ENCODE assay signal across 8 cellular contexts in the genomic region with DNA sequence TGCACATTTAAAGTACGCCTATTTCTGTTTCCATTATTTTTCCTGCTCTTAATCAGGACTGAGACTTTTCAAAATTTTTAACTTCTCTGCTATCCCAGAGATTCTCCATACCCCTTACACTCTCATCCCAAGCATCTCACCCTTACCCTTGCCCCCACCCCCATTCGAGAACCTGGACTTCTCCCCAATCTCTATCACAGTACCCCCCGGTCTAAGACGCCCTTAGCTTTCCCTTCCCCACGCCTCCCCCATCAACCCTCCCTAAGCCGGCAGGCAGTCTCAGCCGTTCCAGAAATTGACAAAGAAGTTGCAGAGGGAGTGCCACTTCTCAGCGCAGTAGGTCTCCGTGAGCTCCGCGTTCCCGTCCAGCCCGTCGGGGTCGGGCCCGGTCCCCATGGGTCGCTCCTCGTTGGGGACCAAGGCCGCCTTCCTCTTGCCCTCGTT. TPM values are rescaled to one million over a fixed set of nuclear protein-coding genes. Genes with fewer than 3 reads are reported as not detected.
DNase-seq lines count a peak whose midpoint lies in the region; ATAC-seq and TF ChIP-seq lines count a peak whose summit lies in the region.

No MANE protein-coding gene starts in this region.

- H3K9me3 Mint-ChIP-seq in dendritic cell treated with granulocyte-macrophage colony-stimulating factor and Interleukin-4, amounts not matched to agents 40 ng/mL and 50 ng/mL, for 4 days: no peaks in the 10 kb centered on the region

- H3K27me3 Mint-ChIP-seq in dendritic cell treated with granulocyte-macrophage colony-stimulating factor and Interleukin-4, amounts not matched to agents 40 ng/mL and 50 ng/mL, for 4 days: peaks cover 2% of the 10 kb centered on the region

- H3K4me3 ChIP-seq in NB4 (ENCODE audit: low read depth, low read length): peak overlapping the region; percentile 70
- peak overlapping the region; percentile 61 for H3K4me3 ChIP-seq in mononuclear cell (ENCODE audit: low read length)

- H3K27ac Mint-ChIP-seq in dendritic cell treated with granulocyte-macrophage colony-stimulating factor and Interleukin-4, amounts not matched to agents 40 ng/mL and 50 ng/mL, for 4 days: peak overlapping the region; percentile 51

- TF ChIP-seq POLR2A in NB4 (IDR thresholded peaks at IDR 0.05; ENCODE audit: extremely low read depth, insufficient read length): no peak

- H3K4me1 ChIP-seq in mononuclear cell (ENCODE audit: insufficient read depth, low read length): peaks cover 23% of the 10 kb centered on the region

- ATAC-seq in HG02759 (IDR thresholded peaks at IDR 0.05; ENCODE audit: unreplicated experiment): no peak

- H3K9me3 ChIP-seq in mononuclear cell (ENCODE audit: low read depth, low read length): no peaks in the 10 kb centered on the region

- H3K4me3 Mint-ChIP-seq in dendritic cell treated with granulocyte-macrophage colony-stimulating factor and Interleukin-4, amounts not matched to agents 40 ng/mL and 50 ng/mL, for 4 days: peak overlapping the region; percentile 83

- no peaks in the 10 kb centered on the region for H3K36me3 Mint-ChIP-seq in dendritic cell treated with granulocyte-macrophage colony-stimulating factor and Interleukin-4, amounts not matched to agents 40 ng/mL and 50 ng/mL, for 4 days (ENCODE audit: low read depth)

- intact Hi-C loops in dendritic cell treated with granulocyte-macrophage colony-stimulating factor and Interleukin-4, amounts not matched to agents 40 ng/mL and 50 ng/mL, for 4 days (cut with micrococcal nuclease): loop anchor here (5.0 to 10.0 kb wide), 2 partner anchors 111 to 273 kb away; partner anchors contain the start of genes PPP1R3C and TNKS2

- DNase-seq in DMS79 treated with DMSO at 0.1 percent for 48 hours (lab: John Stamatoyannopoulos, UW): peak; percentile 2
- DNase-seq in DMS79 (lab: John Stamatoyannopoulos, UW): no peak
- no peak for DNase-seq in NB4 (ENCODE audit: low read depth)
- DNase-seq in globus pallidus (ENCODE audit: low spot score): no peak
- DNase-seq in GM19240 (ENCODE audit: insufficient read length, low spot score): no peak

- no peaks in the 10 kb centered on the region for H3K27me3 ChIP-seq in mononuclear cell (ENCODE audit: insufficient read depth, low read length)

- TF ChIP-seq CTCF in NB4 (IDR thresholded peaks at IDR 0.05; ENCODE audit: low read depth, low read length): no peak

- peaks cover 18% of the 10 kb centered on the region for H3K4me1 Mint-ChIP-seq in dendritic cell treated with granulocyte-macrophage colony-stimulating factor and Interleukin-4, amounts not matched to agents 40 ng/mL and 50 ng/mL, for 4 days (ENCODE audit: low read depth)

RNA-seq across cellular contexts. Expression of gene FGFBP3, which starts 1.4 kb away (rescaled TPM):
- 0.84 TPM for total RNA-seq in mononuclear cell

RNA-seq across cellular contexts. Expression of gene BTAF1, which starts 15.6 kb away (rescaled TPM):
- total RNA-seq in mononuclear cell: 130 TPM
